Comparison of ENCODE assay signal across 9 cellular contexts in genomic region chr9:38339087-38339486, GRCh38. TPM values are rescaled to one million over a fixed set of nuclear protein-coding genes. Genes with fewer than 3 reads are reported as not detected.
A peak's percentile ranks its signal among the peaks of the same experiment; 100 is the strongest.
DNase-seq lines count a peak whose midpoint lies in the region; ATAC-seq, FAIRE-seq and TF ChIP-seq lines count a peak whose summit lies in the region.
"Had no signal": no experiment of that assay in that cellular context is flagged by ENCODE, and none has a peak within 500 bp of the region (broad histone marks: within the 10 kb centered on the region; RNA-seq: fewer than 3 reads in every experiment).

No MANE protein-coding gene starts in this region.

- no peak overlapping the region for H3K4me3 ChIP-seq in left ventricle myocardium inferior
- no peak overlapping the region for H3K4me3 ChIP-seq in GM23338
- H3K4me3 ChIP-seq: ascending aorta had no signal

- no peak overlapping the region for H3K4me2 ChIP-seq in GM23338

- peak overlapping the region; percentile 11 for H3K27ac ChIP-seq in left ventricle myocardium inferior (replicated peaks)
- no peak overlapping the region for H3K27ac ChIP-seq in GM23338 (ENCODE audit: low read depth)
- H3K27ac ChIP-seq: ascending aorta had no signal

- H3K9me3 Mint-ChIP-seq in GM23338: no peaks in the 10 kb centered on the region

- H3K36me3 ChIP-seq in left ventricle myocardium inferior (no peaks in the 10 kb centered on the region), GM23338 (ENCODE audit: insufficient read depth) (no peaks in the 10 kb centered on the region)
- H3K36me3 ChIP-seq: ascending aorta had no signal

- FAIRE-seq in RCC 7860 (lab: Jason Lieb, UNC): peak; percentile 96

- DNase-seq in ELR (ENCODE audit: low read depth) (peak; percentile 69), RCC 7860 (ENCODE audit: low spot score) (peak; percentile 93), left ventricle myocardium inferior (no peak), DMS153 (lab: John Stamatoyannopoulos, UW) (no peak), GM23338 (ENCODE audit: low spot score) (no peak), T-helper 17 cell (no peak), NCI-H1417 treated with DMSO at 0.1 percent for 48 hours (lab: John Stamatoyannopoulos, UW) (no peak)

- no peaks in the 10 kb centered on the region for H3F3A ChIP-seq in GM23338 (replicated peaks; ENCODE audit: low read depth)

- TF ChIP-seq CTCF in left ventricle myocardium inferior (IDR thresholded peaks at IDR 0.05; ENCODE audit: borderline replicate concordance): no peak
- TF ChIP-seq CTCF in GM23338 (conservative IDR thresholded peaks at IDR 0.05; ENCODE audit: low read depth in 2 of 2): no peak

- intact Hi-C loops in left ventricle myocardium inferior (cut with micrococcal nuclease): no loop called here

- no peaks in the 10 kb centered on the region for H3K79me2 ChIP-seq in GM23338 (replicated peaks; ENCODE audit: insufficient read depth)

- no peak overlapping the region for H3K4me3 Mint-ChIP-seq in GM23338
- H3K4me3 Mint-ChIP-seq in T-helper 17 cell: no peak overlapping the region

- H3K27ac Mint-ChIP-seq in GM23338 (no peak overlapping the region), T-helper 17 cell (no peak overlapping the region)

- H3K27me3 Mint-ChIP-seq in GM23338 (ENCODE audit: insufficient read depth, low read depth, poor library complexity) (peaks cover 5% of the 10 kb centered on the region), T-helper 17 cell (peaks cover 30% of the 10 kb centered on the region)

- H3K4me1 ChIP-seq in left ventricle myocardium inferior: no peaks in the 10 kb centered on the region
- no peaks in the 10 kb centered on the region; the same call in 1 of the 2 replicates for H3K4me1 ChIP-seq in GM23338 (ENCODE audit: insufficient read depth)
- H3K4me1 ChIP-seq: ascending aorta had no signal

- H3K9me3 ChIP-seq in left ventricle myocardium inferior (replicated peaks): peaks cover 3% of the 10 kb centered on the region
- no peaks in the 10 kb centered on the region for H3K9me3 ChIP-seq in T-helper 17 cell (ENCODE audit: control insufficient read depth, low read length, poor library complexity, severe bottlenecking)
- H3K9me3 ChIP-seq: ascending aorta had no signal

- H3K4me1 Mint-ChIP-seq in GM23338: peaks cover 23% of the 10 kb centered on the region
- no peaks in the 10 kb centered on the region for H3K4me1 Mint-ChIP-seq in T-helper 17 cell

- H4K20me1 ChIP-seq in GM23338 (replicated peaks; ENCODE audit: insufficient read depth): no peaks in the 10 kb centered on the region

- no peaks in the 10 kb centered on the region for H3K9me2 ChIP-seq in GM23338 (ENCODE audit: insufficient read depth)

- peaks cover 14% of the 10 kb centered on the region for H3K27me3 ChIP-seq in left ventricle myocardium inferior (ENCODE audit: low read depth)
- no peaks in the 10 kb centered on the region for H3K27me3 ChIP-seq in GM23338 (ENCODE audit: insufficient read depth)
- H3K27me3 ChIP-seq: ascending aorta had no signal

- ATAC-seq in GM21447 (IDR thresholded peaks at IDR 0.05; ENCODE audit: unreplicated experiment): peak; percentile 85
- ATAC-seq in GM23338: no peak
- no peak for ATAC-seq in T-helper 17 cell

- no peak overlapping the region for H2AFZ ChIP-seq in GM23338

- H3K36me3 Mint-ChIP-seq in GM23338 (ENCODE audit: low read depth) (no peaks in the 10 kb centered on the region), T-helper 17 cell (ENCODE audit: low read depth) (peaks cover 4% of the 10 kb centered on the region)

TF ChIP-seq in GM23338, 12 proteins besides CTCF, POLR2A, EP300 and RAD21:
- TF ChIP-seq EZH2 (IDR thresholded peaks at IDR 0.05; ENCODE audit: low read depth, unreplicated experiment): no peak
- TF ChIP-seq, protein P1, sequence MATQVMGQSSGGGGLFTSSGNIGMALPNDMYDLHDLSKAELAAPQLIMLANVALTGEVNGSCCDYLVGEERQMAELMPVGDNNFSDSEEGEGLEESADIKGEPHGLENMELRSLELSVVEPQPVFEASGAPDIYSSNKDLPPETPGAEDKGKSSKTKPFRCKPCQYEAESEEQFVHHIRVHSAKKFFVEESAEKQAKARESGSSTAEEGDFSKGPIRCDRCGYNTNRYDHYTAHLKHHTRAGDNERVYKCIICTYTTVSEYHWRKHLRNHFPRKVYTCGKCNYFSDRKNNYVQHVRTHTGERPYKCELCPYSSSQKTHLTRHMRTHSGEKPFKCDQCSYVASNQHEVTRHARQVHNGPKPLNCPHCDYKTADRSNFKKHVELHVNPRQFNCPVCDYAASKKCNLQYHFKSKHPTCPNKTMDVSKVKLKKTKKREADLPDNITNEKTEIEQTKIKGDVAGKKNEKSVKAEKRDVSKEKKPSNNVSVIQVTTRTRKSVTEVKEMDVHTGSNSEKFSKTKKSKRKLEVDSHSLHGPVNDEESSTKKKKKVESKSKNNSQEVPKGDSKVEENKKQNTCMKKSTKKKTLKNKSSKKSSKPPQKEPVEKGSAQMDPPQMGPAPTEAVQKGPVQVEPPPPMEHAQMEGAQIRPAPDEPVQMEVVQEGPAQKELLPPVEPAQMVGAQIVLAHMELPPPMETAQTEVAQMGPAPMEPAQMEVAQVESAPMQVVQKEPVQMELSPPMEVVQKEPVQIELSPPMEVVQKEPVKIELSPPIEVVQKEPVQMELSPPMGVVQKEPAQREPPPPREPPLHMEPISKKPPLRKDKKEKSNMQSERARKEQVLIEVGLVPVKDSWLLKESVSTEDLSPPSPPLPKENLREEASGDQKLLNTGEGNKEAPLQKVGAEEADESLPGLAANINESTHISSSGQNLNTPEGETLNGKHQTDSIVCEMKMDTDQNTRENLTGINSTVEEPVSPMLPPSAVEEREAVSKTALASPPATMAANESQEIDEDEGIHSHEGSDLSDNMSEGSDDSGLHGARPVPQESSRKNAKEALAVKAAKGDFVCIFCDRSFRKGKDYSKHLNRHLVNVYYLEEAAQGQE (IDR thresholded peaks at IDR 0.05; ENCODE audit: unreplicated experiment): no peak
- TF ChIP-seq ZNF114 (CRISPR knock-in tag; IDR thresholded peaks at IDR 0.05): no peak
- TF ChIP-seq, protein P2, sequence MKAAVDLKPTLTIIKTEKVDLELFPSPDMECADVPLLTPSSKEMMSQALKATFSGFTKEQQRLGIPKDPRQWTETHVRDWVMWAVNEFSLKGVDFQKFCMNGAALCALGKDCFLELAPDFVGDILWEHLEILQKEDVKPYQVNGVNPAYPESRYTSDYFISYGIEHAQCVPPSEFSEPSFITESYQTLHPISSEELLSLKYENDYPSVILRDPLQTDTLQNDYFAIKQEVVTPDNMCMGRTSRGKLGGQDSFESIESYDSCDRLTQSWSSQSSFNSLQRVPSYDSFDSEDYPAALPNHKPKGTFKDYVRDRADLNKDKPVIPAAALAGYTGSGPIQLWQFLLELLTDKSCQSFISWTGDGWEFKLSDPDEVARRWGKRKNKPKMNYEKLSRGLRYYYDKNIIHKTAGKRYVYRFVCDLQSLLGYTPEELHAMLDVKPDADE (IDR thresholded peaks at IDR 0.05): no peak
- TF ChIP-seq ZNF331 (CRISPR knock-in tag; IDR thresholded peaks at IDR 0.05; ENCODE audit: low read depth): no peak

RNA-seq across cellular contexts. Expression of gene ALDH1B1, which starts 53.4 kb away (rescaled TPM):
- total RNA-seq in left ventricle myocardium inferior (21.6 TPM), T-helper 17 cell (1 to 10 TPM; 1.7 to 2.7 TPM)
- total RNA-seq in GM23338 (2014; rRNA removed; shearing (Covaris generic)): 74.8 and 79.7 TPM in 2 replicates
- 35.5 and 37.5 TPM in 2 replicates for polyA plus RNA-seq in GM23338 (2016; fragmentation: Nextera tagmentation; extraction: Ambion mirVana)

Comparison
In these comparisons a context has a peak if more than half of its experiments do, and no peak if none do; other contexts are left out.
1. DNase-seq: peak in ELR (single experiment) and RCC 7860 (single experiment); none in left ventricle myocardium inferior (single experiment), DMS153 (single experiment), GM23338 (single experiment), T-helper 17 cell (0 of 3) and NCI-H1417 treated with DMSO at 0.1 percent for 48 hours (single experiment).